8 cellular contexts compared by ENCODE assay signal in genomic region chr12:6647083-6647604, GRCh38. TPM values are rescaled to one million over a fixed set of nuclear protein-coding genes. Genes with fewer than 3 reads are reported as not detected.
DNase-seq lines count a peak whose midpoint lies in the region; ATAC-seq lines count a peak whose summit lies in the region.

Gene ACRBP (minus strand): TSS chr12:6647432. CDS start chr12:6647366, 66 bp downstream.

- H3K79me2 ChIP-seq in mesendoderm (ENCODE audit: control insufficient read depth, insufficient read depth, low read length): no peaks in the 10 kb centered on the region

- DNase-seq in activated CD8-positive, alpha-beta memory T cell treated with anti-CD3 and anti-CD28 coated beads, Interleukin-2, amount 10 ng/mL, durations not matched to agents 7 days and 5 days: no peak
- DNase-seq in activated CD8-positive, alpha-beta memory T cell treated with anti-CD3 and anti-CD28 coated beads, Interleukin-2, amount 50 U/mL, for 48 hours: no peak
- peak; percentile 83 for DNase-seq in epidermal melanocyte (ENCODE audit: insufficient read length, low spot score)
- peak; percentile 64 for DNase-seq in mesendoderm
- DNase-seq in NCI-H446 (lab: John Stamatoyannopoulos, UW): no peak

- peak within 1 kb of the TSS; percentile 78 for H3K9ac ChIP-seq in mesendoderm (ENCODE audit: low read length)
- H3K9ac ChIP-seq in subcutaneous abdominal adipose tissue (ENCODE audit: low read length in 5 of 5): peak within 1 kb of the TSS; percentile 48 to 78 (median 65)

- peak within 1 kb of the TSS; percentile 81 for H4K5ac ChIP-seq in mesendoderm (ENCODE audit: low read length)

- CTCF ChIA-PET in activated CD8-positive, alpha-beta memory T cell treated with anti-CD3 and anti-CD28 coated beads, Interleukin-2, amount 10 ng/mL, durations not matched to agents 7 days and 5 days (lab: Charles Lee): interaction anchor here (0.6 to 1.1 kb wide), 3 partner anchors 10 to 161 kb away, joined by 3 to 4 read pairs (median 4); no protein-coding TSS in a partner anchor

- H3K27ac ChIP-seq in mesendoderm (ENCODE audit: low read depth, low read length): no peak within 1 kb of the TSS
- H3K27ac ChIP-seq in subcutaneous abdominal adipose tissue (ENCODE audit: low read depth, low read length): no peak within 1 kb of the TSS

- no peak within 1 kb of the TSS for H3K23ac ChIP-seq in mesendoderm (ENCODE audit: low read length)

- peak within 1 kb of the TSS; percentile 54 for H3K4me3 ChIP-seq in mesendoderm (ENCODE audit: low read length)
- peak within 1 kb of the TSS; percentile 62 to 70 (median 66) for H3K4me3 ChIP-seq in subcutaneous abdominal adipose tissue (ENCODE audit: low read depth in 1 of 5, low read length in 5 of 5)

- no peak within 1 kb of the TSS for H2BK15ac ChIP-seq in mesendoderm (replicated peaks; ENCODE audit: low read depth)

- H4K8ac ChIP-seq in mesendoderm (ENCODE audit: low read depth, low read length): no peak within 1 kb of the TSS

- H3K27ac Mint-ChIP-seq in activated CD8-positive, alpha-beta memory T cell treated with anti-CD3 and anti-CD28 coated beads, Interleukin-2, amount 10 ng/mL, durations not matched to agents 7 days and 5 days: peak within 1 kb of the TSS; percentile 42
- peak within 1 kb of the TSS; percentile 52 for H3K27ac Mint-ChIP-seq in T-helper 1 cell treated with Interleukin-12 subunit alpha and Interleukin-12 subunit beta and Interleukin-4 antibody, amounts not matched to agents 30 μg/mL and 1 μg/mL, for 36 hours

- ATAC-seq in activated CD8-positive, alpha-beta memory T cell treated with anti-CD3 and anti-CD28 coated beads, Interleukin-2, amount 10 ng/mL, durations not matched to agents 7 days and 5 days: peak; percentile 70
- ATAC-seq in HG03439 (IDR thresholded peaks at IDR 0.05; ENCODE audit: unreplicated experiment): no peak

- H3K9me3 Mint-ChIP-seq in activated CD8-positive, alpha-beta memory T cell treated with anti-CD3 and anti-CD28 coated beads, Interleukin-2, amount 10 ng/mL, durations not matched to agents 7 days and 5 days (ENCODE audit: low read depth): peaks cover 14% of the 10 kb centered on the region
- peaks cover 22% of the 10 kb centered on the region for H3K9me3 Mint-ChIP-seq in T-helper 1 cell treated with Interleukin-12 subunit alpha and Interleukin-12 subunit beta and Interleukin-4 antibody, amounts not matched to agents 30 μg/mL and 1 μg/mL, for 36 hours

- H3K27me3 Mint-ChIP-seq in activated CD8-positive, alpha-beta memory T cell treated with anti-CD3 and anti-CD28 coated beads, Interleukin-2, amount 10 ng/mL, durations not matched to agents 7 days and 5 days: peaks cover 3% of the 10 kb centered on the region
- peaks cover 6% of the 10 kb centered on the region for H3K27me3 Mint-ChIP-seq in T-helper 1 cell treated with Interleukin-12 subunit alpha and Interleukin-12 subunit beta and Interleukin-4 antibody, amounts not matched to agents 30 μg/mL and 1 μg/mL, for 36 hours (ENCODE audit: low read depth)

- H2BK5ac ChIP-seq in mesendoderm (ENCODE audit: low read length): no peak within 1 kb of the TSS

- no peak within 1 kb of the TSS for H3K18ac ChIP-seq in mesendoderm (ENCODE audit: low read length)

- no peaks in the 10 kb centered on the region for H3K9me3 ChIP-seq in subcutaneous abdominal adipose tissue (ENCODE audit: control insufficient read depth in 5 of 5, low read length in 5 of 5)

- H3K27me3 ChIP-seq in mesendoderm (ENCODE audit: insufficient read depth, low read length, poor library complexity) (no peaks in the 10 kb centered on the region), subcutaneous abdominal adipose tissue (ENCODE audit: control insufficient read depth in 5 of 5, insufficient read depth in 4 of 5, low read length in 5 of 5) (no peaks in the 10 kb centered on the region)

- H2AK5ac ChIP-seq in mesendoderm (ENCODE audit: low read length): no peak within 1 kb of the TSS

- H3K36me3 ChIP-seq in mesendoderm (ENCODE audit: control insufficient read depth, insufficient read depth, low read length) (peaks cover 4% of the 10 kb centered on the region), subcutaneous abdominal adipose tissue (ENCODE audit: control insufficient read depth in 5 of 5, insufficient read depth in 5 of 5, low read length in 5 of 5) (peaks cover 0 to 35% (median 27%) of the 10 kb centered on the region in 5 donors)

- H3K4me1 Mint-ChIP-seq in activated CD8-positive, alpha-beta memory T cell treated with anti-CD3 and anti-CD28 coated beads, Interleukin-2, amount 10 ng/mL, durations not matched to agents 7 days and 5 days: peaks cover 8% of the 10 kb centered on the region
- H3K4me1 Mint-ChIP-seq in T-helper 1 cell treated with Interleukin-12 subunit alpha and Interleukin-12 subunit beta and Interleukin-4 antibody, amounts not matched to agents 30 μg/mL and 1 μg/mL, for 36 hours (ENCODE audit: low read depth): peaks cover 10% of the 10 kb centered on the region

- no peaks in the 10 kb centered on the region for H3K79me1 ChIP-seq in mesendoderm (ENCODE audit: low read length)

- H2BK120ac ChIP-seq in mesendoderm (ENCODE audit: low read depth, low read length): no peak within 1 kb of the TSS

- no peak within 1 kb of the TSS for H3K4ac ChIP-seq in mesendoderm (ENCODE audit: low read depth, low read length)

- peaks cover 31% of the 10 kb centered on the region for H3K36me3 Mint-ChIP-seq in activated CD8-positive, alpha-beta memory T cell treated with anti-CD3 and anti-CD28 coated beads, Interleukin-2, amount 10 ng/mL, durations not matched to agents 7 days and 5 days
- peaks cover 25% of the 10 kb centered on the region for H3K36me3 Mint-ChIP-seq in T-helper 1 cell treated with Interleukin-12 subunit alpha and Interleukin-12 subunit beta and Interleukin-4 antibody, amounts not matched to agents 30 μg/mL and 1 μg/mL, for 36 hours (ENCODE audit: low read depth)

- WGBS in mesendoderm (ENCODE audit: extremely low coverage, insufficient coverage, low lambda C conversion rate): no CpG with 5 or more reads among the region's 38 CpGs

- H3K4me1 ChIP-seq in mesendoderm (ENCODE audit: control insufficient read depth, low read depth, low read length) (no peaks in the 10 kb centered on the region), subcutaneous abdominal adipose tissue (ENCODE audit: control insufficient read depth in 5 of 5, insufficient read depth in 5 of 5, low read length in 5 of 5) (peaks cover 0 to 35% (median 12%) of the 10 kb centered on the region in 5 donors)

- peak within 1 kb of the TSS; percentile 23 for H3K4me3 Mint-ChIP-seq in activated CD8-positive, alpha-beta memory T cell treated with anti-CD3 and anti-CD28 coated beads, Interleukin-2, amount 10 ng/mL, durations not matched to agents 7 days and 5 days
- H3K4me3 Mint-ChIP-seq in T-helper 1 cell treated with Interleukin-12 subunit alpha and Interleukin-12 subunit beta and Interleukin-4 antibody, amounts not matched to agents 30 μg/mL and 1 μg/mL, for 36 hours: peak within 1 kb of the TSS; percentile 66

- peak within 1 kb of the TSS; percentile 89 for H3K56ac ChIP-seq in mesendoderm (ENCODE audit: low read length)

- peak within 1 kb of the TSS; percentile 84 for H3K4me2 ChIP-seq in mesendoderm (ENCODE audit: low read length)

RNA-seq across cellular contexts. Expression of gene ACRBP, which starts in this region (rescaled TPM):
- 1 to 10 TPM; 1.1 to 2.0 TPM for total RNA-seq in activated CD8-positive, alpha-beta memory T cell treated with anti-CD3 and anti-CD28 coated beads, Interleukin-2, amount 10 ng/mL, durations not matched to agents 7 days and 5 days
- polyA plus RNA-seq in mesendoderm (2013, experiment 1 of 2): 0.38 TPM
- polyA plus RNA-seq in mesendoderm (2013, experiment 2 of 2): 0.55 TPM

Comparison
In these comparisons a context has a peak if more than half of its experiments do, and no peak if none do; other contexts are left out.
1. DNase-seq: peak in epidermal melanocyte (single experiment) and mesendoderm (single experiment); none in activated CD8-positive, alpha-beta memory T cell treated with anti-CD3 and anti-CD28 coated beads, Interleukin-2, amount 10 ng/mL, durations not matched to agents 7 days and 5 days (single experiment), activated CD8-positive, alpha-beta memory T cell treated with anti-CD3 and anti-CD28 coated beads, Interleukin-2, amount 50 U/mL, for 48 hours (single experiment) and NCI-H446 (0 of 2).